In genomic region chr15:31326729-31327673, GRCh38 we compare ENCODE assay signal across 8 cellular contexts. TPM values are rescaled to one million over a fixed set of nuclear protein-coding genes. Genes with fewer than 3 reads are reported as not detected.
A peak's percentile ranks its signal among the peaks of the same experiment; 100 is the strongest.
DNase-seq lines count a peak whose midpoint lies in the region; FAIRE-seq and TF ChIP-seq lines count a peak whose summit lies in the region.

TSS of gene KLF13 (plus strand) at chr15:31326835. CDS start at chr15:31327213, 378 bp downstream.

- no peak within 1 kb of the TSS for H2BK120ac ChIP-seq in H9 (ENCODE audit: low read depth, low read length, poor library complexity, severe bottlenecking)

- H2BK5ac ChIP-seq in H9 (ENCODE audit: insufficient read length, low read length) = no peak within 1 kb of the TSS

- H4K20me1 ChIP-seq in H9 (ENCODE audit: control insufficient read depth, insufficient read depth, insufficient read length) (no peaks in the 10 kb centered on the region), neural progenitor cell (ENCODE audit: low read depth) (peaks cover 43% of the 10 kb centered on the region)

- no peak within 1 kb of the TSS for H3K56ac ChIP-seq in H9 (ENCODE audit: insufficient read length, low read depth, low read length)

- TF ChIP-seq EP300 in tibial nerve (IDR thresholded peaks at IDR 0.05) = no peak

- H3K79me2 ChIP-seq in H9 (ENCODE audit: insufficient read depth, low read length) (peaks cover 8% of the 10 kb centered on the region), neural progenitor cell (ENCODE audit: low read depth) (peaks cover 29% of the 10 kb centered on the region)

- H3K79me1 ChIP-seq in H9 (ENCODE audit: insufficient read depth, low read depth, low read length, poor library complexity, severe bottlenecking) = peaks cover 3% of the 10 kb centered on the region

- no peak within 1 kb of the TSS for H4K91ac ChIP-seq in H9 (ENCODE audit: insufficient read length, low read depth, low read length)

- peaks cover 13% of the 10 kb centered on the region for H3K23me2 ChIP-seq in H9 (ENCODE audit: insufficient read length, low read depth, low read length, poor library complexity, severe bottlenecking)

- H4K5ac ChIP-seq in H9 (ENCODE audit: insufficient read length, low read depth, low read length) = no peak within 1 kb of the TSS

- H3K4me3 ChIP-seq in NB4 (ENCODE audit: low read depth, low read length) (peak within 1 kb of the TSS; percentile 69), fibroblast of the aortic adventitia (ENCODE audit: low read depth, low read length) (peak within 1 kb of the TSS; percentile 81), neural progenitor cell (peak within 1 kb of the TSS; percentile 76), tibial nerve (peak within 1 kb of the TSS; percentile 61 to 97 (median 82))

- H3K36me3 Mint-ChIP-seq in H9 (ENCODE audit: insufficient read depth in 1 of 3, low read depth in 3 of 3) (peaks cover 0 to 10% (median 2%) of the 10 kb centered on the region in 3 experiments; a peak in 2 of 7 replicates), neural progenitor cell (peaks cover 2% of the 10 kb centered on the region)

- TF ChIP-seq POLR2A in GM12891 (IDR thresholded peaks at IDR 0.05; ENCODE audit: low read depth, low read length) (no peak), NB4 (IDR thresholded peaks at IDR 0.05; ENCODE audit: extremely low read depth, insufficient read length) (peak; percentile 31), tibial nerve (IDR thresholded peaks at IDR 0.05) (peak; percentile 51 to 66)

- no peak within 1 kb of the TSS for H3K27ac ChIP-seq in H9 (ENCODE audit: insufficient read length, low read depth, low read length)
- no peak within 1 kb of the TSS for H3K27ac ChIP-seq in neural progenitor cell
- peak within 1 kb of the TSS; percentile 93 to 100 (median 100) for H3K27ac ChIP-seq in tibial nerve

- H3K4me1 Mint-ChIP-seq in H9 = peaks cover 41% of the 10 kb centered on the region in 2 experiments
- peaks cover 35% of the 10 kb centered on the region for H3K4me1 Mint-ChIP-seq in neural progenitor cell

- H3K27me3 Mint-ChIP-seq in H9 (ENCODE audit: low read depth) (peaks cover 19% of the 10 kb centered on the region), neural progenitor cell (ENCODE audit: insufficient read depth, low read depth) (peaks cover 14% of the 10 kb centered on the region)

- DNase-seq in GM12891 (ENCODE audit: insufficient read length, low spot score) = no peak
- no peak for DNase-seq in H9
- no peak for DNase-seq in NB4 (ENCODE audit: low read depth)
- DNase-seq in activated T-helper 9 cell treated with anti-CD3 and anti-CD28 coated beads, Interleukin-2, amount 50 U/mL, for 16 hours (ENCODE audit: low read depth) = peak; percentile 60
- DNase-seq in fibroblast of the aortic adventitia (ENCODE audit: low read depth) = peak; percentile 55
- DNase-seq in neural progenitor cell (ENCODE audit: low spot score) = peak; percentile 61
- peak in 1 of 2 donors; percentile 45 for DNase-seq in tibial nerve (ENCODE audit: low spot score in 2 of 2)
- no peak for DNase-seq in NOMO-1 treated with dmso at 0.1 percent for 144 hours (lab: John Stamatoyannopoulos, UW; ENCODE audit: unreplicated experiment)

- H2AFZ ChIP-seq in H9 (ENCODE audit: low read length) (no peak within 1 kb of the TSS), neural progenitor cell (replicated peaks) (peak within 1 kb of the TSS; percentile 87)

- no peak within 1 kb of the TSS for H3K18ac ChIP-seq in H9 (ENCODE audit: insufficient read length, low read depth, low read length)

- 0 out of 2 replicates have a peak, but pooled peaks cover 3% of the 10 kb centered on the region for H3K4me1 ChIP-seq in H9 (ENCODE audit: insufficient read depth, low read length)
- H3K4me1 ChIP-seq in neural progenitor cell = peaks cover 6% of the 10 kb centered on the region
- peaks cover 0 to 48% (median 37%) of the 10 kb centered on the region in 4 donors for H3K4me1 ChIP-seq in tibial nerve

- TF ChIP-seq CTCF in H9 (conservative IDR thresholded peaks at IDR 0.05) = no peak
- TF ChIP-seq CTCF in NB4 (IDR thresholded peaks at IDR 0.05; ENCODE audit: low read depth, low read length) = no peak
- no peak for TF ChIP-seq CTCF in fibroblast of the aortic adventitia (IDR thresholded peaks at IDR 0.05; ENCODE audit: insufficient read depth, low read length)
- no peak for TF ChIP-seq CTCF in neural progenitor cell (IDR thresholded peaks at IDR 0.05)
- TF ChIP-seq CTCF in tibial nerve (IDR thresholded peaks at IDR 0.05) = peak in 1 of 5 experiments; percentile 17

- no peak within 1 kb of the TSS for H2BK20ac ChIP-seq in H9 (ENCODE audit: low read depth, low read length, poor library complexity, severe bottlenecking)

- no peaks in the 10 kb centered on the region for H3K36me3 ChIP-seq in neural progenitor cell
- no peaks in the 10 kb centered on the region for H3K36me3 ChIP-seq in tibial nerve

- H3K4me3 Mint-ChIP-seq in H9 = peak within 1 kb of the TSS; percentile 78 to 84
- H3K4me3 Mint-ChIP-seq in neural progenitor cell = peak within 1 kb of the TSS; percentile 86

- no peak within 1 kb of the TSS for H3K9ac ChIP-seq in H9 (ENCODE audit: extremely low read depth, insufficient read length, low read length)
- no peak within 1 kb of the TSS for H3K9ac ChIP-seq in neural progenitor cell

- no peak within 1 kb of the TSS for H3K4ac ChIP-seq in H9 (ENCODE audit: low read depth, low read length)

- no peak within 1 kb of the TSS for H2AK5ac ChIP-seq in H9 (ENCODE audit: insufficient read length, low read length)

- FAIRE-seq in GM12891 (lab: Jason Lieb, UNC) = no peak

- no peak within 1 kb of the TSS for H2BK12ac ChIP-seq in H9 (ENCODE audit: insufficient read length, low read depth, low read length)

- peaks cover 6% of the 10 kb centered on the region for H3F3A ChIP-seq in neural progenitor cell (ENCODE audit: low read depth)

- H3K9me3 ChIP-seq in H9 (ENCODE audit: control insufficient read depth, low read depth, low read length) (no peaks in the 10 kb centered on the region), neural progenitor cell (ENCODE audit: low read depth) (no peaks in the 10 kb centered on the region), tibial nerve (no peaks in the 10 kb centered on the region)

- no CpG with 5 or more reads among the region's 151 CpGs for WGBS in H9 (ENCODE audit: extremely low coverage, insufficient read length, low lambda C conversion rate)
- WGBS in tibial nerve, 2 donors = 0% methylated on average over 3 to 35 of the region's 151 CpGs

- H3K4me2 ChIP-seq in H9 (ENCODE audit: insufficient read depth, insufficient read length, low read length) (peak within 1 kb of the TSS; percentile 26), neural progenitor cell (peak within 1 kb of the TSS; percentile 90)

- 0 out of 2 replicates have a peak within 1 kb of the TSS, but pooled peaks have one; percentile 32 for H3K14ac ChIP-seq in H9 (ENCODE audit: insufficient read depth, low read length)

- H4K8ac ChIP-seq in H9 (replicated peaks; ENCODE audit: insufficient read length, low read depth, low read length) = no peak within 1 kb of the TSS

- no peak within 1 kb of the TSS; the same call in 1 of the 2 replicates for H2BK15ac ChIP-seq in H9 (ENCODE audit: low read depth, low read length)

- no peaks in the 10 kb centered on the region; a peak in 1 of 5 replicates for H3K9me3 Mint-ChIP-seq in H9
- H3K9me3 Mint-ChIP-seq in neural progenitor cell = no peaks in the 10 kb centered on the region

- no peak within 1 kb of the TSS for H3K27ac Mint-ChIP-seq in H9
- H3K27ac Mint-ChIP-seq in neural progenitor cell = no peak within 1 kb of the TSS

- H3T11ph ChIP-seq in H9 (ENCODE audit: low read length) = no peak within 1 kb of the TSS

- H3K27me3 ChIP-seq in H9 (ENCODE audit: insufficient read depth, low read length) = 0 out of 2 replicates have a peak, but pooled peaks cover 2% of the 10 kb centered on the region
- H3K27me3 ChIP-seq in neural progenitor cell = peaks cover 42% of the 10 kb centered on the region
- no peaks in the 10 kb centered on the region for H3K27me3 ChIP-seq in tibial nerve

- no peak within 1 kb of the TSS for H3K23ac ChIP-seq in H9 (ENCODE audit: insufficient read length, low read depth, low read length)

TF ChIP-seq in GM12891, 5 proteins besides CTCF, POLR2A, EP300 and RAD21:
- TF ChIP-seq TAF1 (IDR thresholded peaks at IDR 0.05; ENCODE audit: low read depth, low read length) (peak; percentile 22; the same call in 1 of the 2 replicates), SPI1 (IDR thresholded peaks at IDR 0.05; ENCODE audit: low read depth, low read length) (no peak), POU2F2 (IDR thresholded peaks at IDR 0.05; ENCODE audit: low read depth, low read length) (no peak), PAX5 (IDR thresholded peaks at IDR 0.05; ENCODE audit: insufficient read depth, low read length, severe bottlenecking) (no peak)

RNA-seq across cellular contexts. Expression of gene KLF13, which starts in this region (rescaled TPM):
- 47.3 TPM for polyA plus RNA-seq in GM12891 (2012; ENCODE audit: low read depth, missing spikeins)
- total RNA-seq in H9 (2021) (30.6 and 33.4 TPM in 2 replicates), fibroblast of the aortic adventitia (ENCODE audit: low replicate concordance) (17.4 and 40.4 TPM in 2 replicates), neural progenitor cell (ENCODE audit: low replicate concordance) (11.9 and 25.1 TPM in 2 replicates), tibial nerve (10 to 100 TPM; 61.2 to 77.9 (median 75.1) TPM)

Comparison
In these comparisons a context has a peak if more than half of its experiments do, and no peak if none do; other contexts are left out.
1. DNase-seq: peak in activated T-helper 9 cell treated with anti-CD3 and anti-CD28 coated beads, Interleukin-2, amount 50 U/mL, for 16 hours (single experiment), fibroblast of the aortic adventitia (single experiment) and neural progenitor cell (single experiment); none in GM12891 (single experiment), H9 (single experiment), NB4 (single experiment) and NOMO-1 treated with dmso at 0.1 percent for 144 hours (single experiment).
2. H3K27ac ChIP-seq: peak in tibial nerve (4 of 4); none in H9 (single experiment) and neural progenitor cell (single experiment).
3. Peak in every context shown above with its lines, with median percentiles within 50 percentile points of each other: H3K4me3 ChIP-seq.